In the genomic region with DNA sequence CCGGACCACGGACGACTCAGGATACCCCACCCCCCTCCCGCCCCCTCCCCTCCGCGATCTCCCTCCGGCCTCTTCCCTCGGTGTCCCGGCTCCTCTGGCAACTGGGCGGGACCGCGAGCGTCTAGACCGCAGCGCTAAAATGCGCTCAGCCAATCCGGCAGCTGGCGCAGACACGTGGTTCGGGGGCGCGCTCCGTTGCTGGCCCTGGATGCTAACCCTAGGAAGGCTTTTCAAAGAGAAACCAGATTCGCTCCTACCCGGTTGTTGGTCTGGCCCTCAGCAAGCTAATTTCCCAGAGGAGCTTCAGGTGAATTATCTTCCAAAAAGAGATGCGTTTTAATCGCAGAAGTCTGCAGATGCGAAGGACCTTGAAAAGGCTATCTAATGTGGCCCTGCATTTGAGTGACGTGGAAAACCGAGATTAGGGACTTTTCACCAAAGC, we compare ENCODE assay signal across 10 cellular contexts. TPM values are rescaled to one million over a fixed set of nuclear protein-coding genes. Genes with fewer than 3 reads are reported as not detected.
DNase-seq lines count a peak whose midpoint lies in the region; ATAC-seq and TF ChIP-seq lines count a peak whose summit lies in the region.
"Had no signal": no experiment of that assay in that cellular context is flagged by ENCODE, and none has a peak within 500 bp of the region (broad histone marks: within the 10 kb centered on the region; RNA-seq: fewer than 3 reads in every experiment).

A gene with protein sequence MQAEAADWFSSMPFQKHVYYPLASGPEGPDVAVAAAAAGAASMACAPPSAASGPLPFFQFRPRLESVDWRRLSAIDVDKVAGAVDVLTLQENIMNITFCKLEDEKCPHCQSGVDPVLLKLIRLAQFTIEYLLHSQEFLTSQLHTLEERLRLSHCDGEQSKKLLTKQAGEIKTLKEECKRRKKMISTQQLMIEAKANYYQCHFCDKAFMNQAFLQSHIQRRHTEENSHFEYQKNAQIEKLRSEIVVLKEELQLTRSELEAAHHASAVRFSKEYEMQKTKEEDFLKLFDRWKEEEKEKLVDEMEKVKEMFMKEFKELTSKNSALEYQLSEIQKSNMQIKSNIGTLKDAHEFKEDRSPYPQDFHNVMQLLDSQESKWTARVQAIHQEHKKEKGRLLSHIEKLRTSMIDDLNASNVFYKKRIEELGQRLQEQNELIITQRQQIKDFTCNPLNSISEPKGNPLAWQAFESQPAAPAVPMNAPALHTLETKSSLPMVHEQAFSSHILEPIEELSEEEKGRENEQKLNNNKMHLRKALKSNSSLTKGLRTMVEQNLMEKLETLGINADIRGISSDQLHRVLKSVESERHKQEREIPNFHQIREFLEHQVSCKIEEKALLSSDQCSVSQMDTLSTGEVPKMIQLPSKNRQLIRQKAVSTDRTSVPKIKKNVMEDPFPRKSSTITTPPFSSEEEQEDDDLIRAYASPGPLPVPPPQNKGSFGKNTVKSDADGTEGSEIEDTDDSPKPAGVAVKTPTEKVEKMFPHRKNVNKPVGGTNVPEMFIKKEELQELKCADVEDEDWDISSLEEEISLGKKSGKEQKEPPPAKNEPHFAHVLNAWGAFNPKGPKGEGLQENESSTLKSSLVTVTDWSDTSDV (minus strand): TSS at position 96 of the 442 bp plus-strand sequence. CDS start 2,677 bp downstream, outside the sequence.

- CTCF ChIA-PET in HEK293 (lab: Yijun Ruan, JAX) = interaction anchor here (0.6 to 1.2 kb wide), 3 partner anchors 10 to 189 kb away, joined by 3 to 4 read pairs (median 3); no protein-coding TSS in a partner anchor

- H4K20me1 ChIP-seq in neural cell (ENCODE audit: insufficient read depth) = no peaks in the 10 kb centered on the region
- H4K20me1 ChIP-seq: BLaER1 treated with 17β-estradiol and CSF1 and Interleukin-3, amounts not matched to agents 10 nM and 100 nM had no signal

- H3K4me1 Mint-ChIP-seq in activated T-helper 2 cell treated with anti-CD3 and anti-CD28 coated beads, Interferon-gamma antibody, Interleukin-2, Interleukin-4, amounts not matched to agents 10 μg/mL and 5 μg/mL and 100 μg/mL, durations not matched to agents 14 hours and 24 hours and 36 hours (ENCODE audit: low read depth) = peaks cover 4% of the 10 kb centered on the region

- no peaks in the 10 kb centered on the region for H3K9me3 ChIP-seq in HEK293 (ENCODE audit: control insufficient read depth, insufficient read depth, low read depth, low read length)
- H3K9me3 ChIP-seq in neural cell (ENCODE audit: low read length) = no peaks in the 10 kb centered on the region

- H3K4me1 ChIP-seq in HEK293 (ENCODE audit: control insufficient read depth, insufficient read depth, low read length) = no peaks in the 10 kb centered on the region
- H3K4me1 ChIP-seq: BLaER1 treated with 17β-estradiol and CSF1 and Interleukin-3, amounts not matched to agents 10 nM and 100 nM had no signal

- H3K27ac Mint-ChIP-seq in activated T-helper 2 cell treated with anti-CD3 and anti-CD28 coated beads, Interferon-gamma antibody, Interleukin-2, Interleukin-4, amounts not matched to agents 10 μg/mL and 5 μg/mL and 100 μg/mL, durations not matched to agents 14 hours and 24 hours and 36 hours = no peak within 1 kb of the TSS

- H3F3A ChIP-seq in neural cell (ENCODE audit: insufficient read depth, low read length, poor library complexity, severe bottlenecking) = no peaks in the 10 kb centered on the region

- H3K27me3 Mint-ChIP-seq in activated T-helper 2 cell treated with anti-CD3 and anti-CD28 coated beads, Interferon-gamma antibody, Interleukin-2, Interleukin-4, amounts not matched to agents 10 μg/mL and 5 μg/mL and 100 μg/mL, durations not matched to agents 14 hours and 24 hours and 36 hours (ENCODE audit: low read depth) = peaks cover 55% of the 10 kb centered on the region

- no peaks in the 10 kb centered on the region for H3K9me3 Mint-ChIP-seq in activated T-helper 2 cell treated with anti-CD3 and anti-CD28 coated beads, Interferon-gamma antibody, Interleukin-2, Interleukin-4, amounts not matched to agents 10 μg/mL and 5 μg/mL and 100 μg/mL, durations not matched to agents 14 hours and 24 hours and 36 hours

- H3K4me3 ChIP-seq in HEK293 (ENCODE audit: low read depth, low read length) = peak within 1 kb of the TSS; percentile 63
- peak within 1 kb of the TSS; percentile 90 for H3K4me3 ChIP-seq in neural cell (ENCODE audit: low read length)
- H3K4me3 ChIP-seq: BLaER1 treated with 17β-estradiol and CSF1 and Interleukin-3, amounts not matched to agents 10 nM and 100 nM had no signal

- peaks cover 7 to 21% of the 10 kb centered on the region in 2 experiments; a peak in 2 of 3 replicates for H3K36me3 ChIP-seq in HEK293 (ENCODE audit: control insufficient read depth in 2 of 2, insufficient read depth in 1 of 2, low read length in 2 of 2)
- H3K36me3 ChIP-seq in neural cell (ENCODE audit: insufficient read depth, low read length) = peaks cover 5% of the 10 kb centered on the region
- H3K36me3 ChIP-seq: BLaER1 treated with 17β-estradiol and CSF1 and Interleukin-3, amounts not matched to agents 10 nM and 100 nM had no signal

- H3K4me2 ChIP-seq in neural cell (ENCODE audit: low read length) = peak within 1 kb of the TSS; percentile 78
- H3K4me2 ChIP-seq: BLaER1 treated with 17β-estradiol and CSF1 and Interleukin-3, amounts not matched to agents 10 nM and 100 nM had no signal

- no peak for TF ChIP-seq RAD21 in neural cell (conservative IDR thresholded peaks at IDR 0.05)

- TF ChIP-seq CTCF in HEK293 (tag by site-specific recombination; IDR thresholded peaks at IDR 0.05) = no peak
- no peak for TF ChIP-seq CTCF in neural cell (IDR thresholded peaks at IDR 0.05; ENCODE audit: poor library complexity, severe bottlenecking)

- intact Hi-C loops in activated T-helper 2 cell treated with anti-CD3 and anti-CD28 coated beads, Interferon-gamma antibody, Interleukin-2, Interleukin-4, amounts not matched to agents 10 μg/mL and 5 μg/mL and 100 μg/mL, durations not matched to agents 14 hours and 24 hours and 36 hours (cut with micrococcal nuclease) = loop anchor here (2.0 to 10.0 kb wide), 3 partner anchors 22 to 940 kb away; a partner anchor contains a TSS

- H3K27me3 ChIP-seq in neural cell (ENCODE audit: insufficient read depth, low read depth, low read length) = peaks cover 14% of the 10 kb centered on the region
- H3K27me3 ChIP-seq: BLaER1 treated with 17β-estradiol and CSF1 and Interleukin-3, amounts not matched to agents 10 nM and 100 nM had no signal

- peaks cover 4% of the 10 kb centered on the region for H3K79me2 ChIP-seq in neural cell (replicated peaks; ENCODE audit: insufficient read depth, low read length)

- peak; percentile 5 for DNase-seq in NCI-H1436 (lab: John Stamatoyannopoulos, UW)
- no peak for DNase-seq in NCI-H1436 treated with DMSO at 0.1 percent for 48 hours (lab: John Stamatoyannopoulos, UW)
- peak; percentile 88 for DNase-seq in NCI-H2227 (lab: John Stamatoyannopoulos, UW; ENCODE audit: unreplicated experiment)
- no peak for DNase-seq in activated T-helper 2 cell treated with anti-CD3 and anti-CD28 coated beads, Interferon-gamma antibody, Interleukin-2, Interleukin-4, amounts not matched to agents 10 μg/mL and 5 μg/mL and 100 μg/mL, durations not matched to agents 14 hours and 24 hours and 36 hours (ENCODE audit: low spot score)
- peak; percentile 86 for DNase-seq in glomerular visceral epithelial cell (ENCODE audit: extremely low spot score)

- no peak for TF ChIP-seq EP300 in neural cell (conservative IDR thresholded peaks at IDR 0.05; ENCODE audit: poor library complexity, severe bottlenecking)

- H3K9me2 ChIP-seq in neural cell (ENCODE audit: insufficient read depth, low read length) = peaks cover 3% of the 10 kb centered on the region

- H3K27ac ChIP-seq in HEK293 (ENCODE audit: extremely low read depth, low read depth, low read length) (peak within 1 kb of the TSS; percentile 82; the same call in 1 of the 2 replicates), neural cell (ENCODE audit: low read length) (peak within 1 kb of the TSS; percentile 31)
- H3K27ac ChIP-seq: BLaER1 treated with 17β-estradiol and CSF1 and Interleukin-3, amounts not matched to agents 10 nM and 100 nM; epithelial cell of prostate had no signal

- H3K4me3 Mint-ChIP-seq in activated T-helper 2 cell treated with anti-CD3 and anti-CD28 coated beads, Interferon-gamma antibody, Interleukin-2, Interleukin-4, amounts not matched to agents 10 μg/mL and 5 μg/mL and 100 μg/mL, durations not matched to agents 14 hours and 24 hours and 36 hours (ENCODE audit: low read depth) = peak within 1 kb of the TSS; percentile 64

- POLR2A ChIA-PET in HEK293 (lab: Yijun Ruan, JAX) = interaction anchor here (0.5 to 1.3 kb wide), 10 partner anchors 9 to 351 kb away, joined by 3 to 6 read pairs (median 3); a partner anchor contains a TSS

- H2AFZ ChIP-seq in neural cell (ENCODE audit: low read depth, low read length) = peak within 1 kb of the TSS; percentile 76

- H3K36me3 Mint-ChIP-seq in activated T-helper 2 cell treated with anti-CD3 and anti-CD28 coated beads, Interferon-gamma antibody, Interleukin-2, Interleukin-4, amounts not matched to agents 10 μg/mL and 5 μg/mL and 100 μg/mL, durations not matched to agents 14 hours and 24 hours and 36 hours (ENCODE audit: low read depth) = no peaks in the 10 kb centered on the region

- no peak for ATAC-seq in HG02970 (IDR thresholded peaks at IDR 0.05; ENCODE audit: low FRiP score, unreplicated experiment)

- peak within 1 kb of the TSS; percentile 73 for H3K9ac ChIP-seq in neural cell (ENCODE audit: low read length)
- H3K9ac ChIP-seq: BLaER1 treated with 17β-estradiol and CSF1 and Interleukin-3, amounts not matched to agents 10 nM and 100 nM had no signal

TF ChIP-seq in HEK293, 187 proteins besides CTCF, POLR2A, EP300 and RAD21 (continues in another document):
- peak; percentile 75; the same call in 1 of the 2 replicates for TF ChIP-seq IKZF3 (tag by site-specific recombination; IDR thresholded peaks at IDR 0.05)
- no peak for TF ChIP-seq ZNF792 (tag by site-specific recombination; IDR thresholded peaks at IDR 0.05)
- no peak for TF ChIP-seq KLF16 (tag by site-specific recombination; IDR thresholded peaks at IDR 0.05)
- no peak for TF ChIP-seq ZNF341 (tag by site-specific recombination; IDR thresholded peaks at IDR 0.05; ENCODE audit: low read depth)
- no peak for TF ChIP-seq REPIN1 (tag by site-specific recombination; IDR thresholded peaks at IDR 0.05; ENCODE audit: low read depth)

TF ChIP-seq in neural cell, 6 proteins besides CTCF, POLR2A, EP300 and RAD21 (continues in another document):
- TF ChIP-seq TAF1 (IDR thresholded peaks at IDR 0.05; ENCODE audit: low read depth) = no peak

RNA-seq across cellular contexts. Expression of the gene that starts here (rescaled TPM):
- 0.48 and 0.64 TPM in 2 replicates for total RNA-seq in activated T-helper 2 cell treated with anti-CD3 and anti-CD28 coated beads, Interferon-gamma antibody, Interleukin-2, Interleukin-4, amounts not matched to agents 10 μg/mL and 5 μg/mL and 100 μg/mL, durations not matched to agents 14 hours and 24 hours and 36 hours
- polyA plus RNA-seq in neural cell = 32.1 and 35.3 TPM in 2 replicates
- 43.8 and 46.5 TPM in 2 replicates for polyA minus RNA-seq in neural cell

Comparison
In these comparisons a context has a peak if more than half of its experiments do, and no peak if none do; other contexts are left out.
1. DNase-seq: peak in NCI-H1436 (single experiment), NCI-H2227 (single experiment) and glomerular visceral epithelial cell (single experiment); none in NCI-H1436 treated with DMSO at 0.1 percent for 48 hours (single experiment) and activated T-helper 2 cell treated with anti-CD3 and anti-CD28 coated beads, Interferon-gamma antibody, Interleukin-2, Interleukin-4, amounts not matched to agents 10 μg/mL and 5 μg/mL and 100 μg/mL, durations not matched to agents 14 hours and 24 hours and 36 hours (single experiment).